ENCODE assay signal across 1 cellular context in the genomic region with DNA sequence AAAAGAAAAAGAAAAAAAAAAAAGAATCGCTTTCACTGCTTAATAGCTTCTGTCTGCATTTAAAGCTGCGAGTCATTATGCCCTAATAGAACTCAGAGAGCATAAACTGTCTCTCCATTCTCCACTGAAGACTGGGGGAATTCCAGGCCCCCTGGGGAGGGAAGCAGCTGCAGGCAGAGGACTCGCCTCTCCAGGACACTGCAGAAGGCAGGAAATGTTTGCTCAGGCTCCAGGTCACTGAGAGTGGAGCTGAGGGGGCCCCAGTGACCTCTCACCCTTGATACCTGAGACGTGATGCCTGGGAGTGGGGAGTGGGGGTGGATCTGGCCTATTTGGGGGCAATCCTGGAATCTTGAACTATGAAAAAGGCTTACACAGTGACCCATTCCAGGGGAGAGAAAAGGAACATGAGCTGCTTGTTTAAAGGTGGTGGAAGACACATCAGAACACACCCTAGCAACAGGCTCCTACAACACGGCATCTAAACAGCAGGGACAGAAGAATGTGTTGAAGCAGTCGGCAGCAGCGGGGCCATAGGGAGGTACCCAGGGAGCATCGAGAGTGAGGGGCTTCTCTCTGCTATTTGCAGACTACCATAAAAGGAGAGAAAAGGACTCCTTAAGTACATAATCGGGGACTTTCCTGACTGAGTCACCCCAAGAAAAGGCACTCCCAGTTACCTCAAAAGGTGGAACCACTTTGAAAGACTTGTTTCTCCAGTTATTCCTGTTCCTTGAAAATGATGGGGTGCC.
TF ChIP-seq lines count a peak whose summit lies in the region.

No MANE protein-coding gene starts in this region.

TF ChIP-seq in H1, 55 proteins besides CTCF, POLR2A, EP300 and RAD21:
- TF ChIP-seq TEAD4 (IDR thresholded peaks at IDR 0.05; ENCODE audit: low read depth, low read length): peak; percentile 68
- 0 out of 2 replicates have a peak, but pooled peaks have one; percentile 28 for TF ChIP-seq TCF12 (IDR thresholded peaks at IDR 0.05; ENCODE audit: low read depth, low read length)
- peak; percentile 37 for TF ChIP-seq ASH2L (IDR thresholded peaks at IDR 0.05; ENCODE audit: low read length)
- TF ChIP-seq SRF (IDR thresholded peaks at IDR 0.05; ENCODE audit: low read depth, low read length): peak; percentile 48; the same call in 1 of the 2 replicates
